1 cellular context compared by ENCODE assay signal in genomic region chr16:89507834-89508590, GRCh38.
TF ChIP-seq lines count a peak whose summit lies in the region.

TSS of gene SPG7 (plus strand) at chr16:89508403. CDS start at chr16:89508418, 15 bp downstream.

TF ChIP-seq in HepG2, 621 proteins besides CTCF, POLR2A, EP300 and RAD21 (continued from another document and continues in another):
- TF ChIP-seq SP2 (CRISPR knock-in tag; IDR thresholded peaks at IDR 0.05) (peak; percentile 43; the same call in 1 of the 2 replicates), ZNF749 (CRISPR knock-in tag; IDR thresholded peaks at IDR 0.05; ENCODE audit: borderline replicate concordance) (no peak), ZIK1 (CRISPR knock-in tag; IDR thresholded peaks at IDR 0.05; ENCODE audit: borderline replicate concordance, low read depth) (peak; percentile 71; the same call in 1 of the 2 replicates), GABPB1 (CRISPR knock-in tag; IDR thresholded peaks at IDR 0.05) (peak; percentile 78), GATA4 (IDR thresholded peaks at IDR 0.05; ENCODE audit: borderline replicate concordance, low read depth) (peak; percentile 43; the same call in 1 of the 2 replicates), RORA (CRISPR knock-in tag; IDR thresholded peaks at IDR 0.05) (peak; percentile 75; the same call in 1 of the 2 replicates), ZNF790 (CRISPR knock-in tag; IDR thresholded peaks at IDR 0.05; ENCODE audit: borderline replicate concordance) (0 out of 2 replicates have a peak, but pooled peaks have one; percentile 7), HBP1 (CRISPR knock-in tag; IDR thresholded peaks at IDR 0.05; ENCODE audit: low read depth) (peak; percentile 81; the same call in 1 of the 2 replicates), ZNF605 (CRISPR knock-in tag; IDR thresholded peaks at IDR 0.05) (peak; percentile 94), ZNF644 (CRISPR knock-in tag; IDR thresholded peaks at IDR 0.05; ENCODE audit: low read depth) (no peak), NCOA2 (CRISPR knock-in tag; IDR thresholded peaks at IDR 0.05) (peak; percentile 45; the same call in 1 of the 2 replicates), ATF3 (CRISPR knock-in tag; IDR thresholded peaks at IDR 0.05) (0 out of 2 replicates have a peak, but pooled peaks have one; percentile 45), ZNF501 (CRISPR knock-in tag; IDR thresholded peaks at IDR 0.05) (peak; percentile 98), CENPX (CRISPR knock-in tag; IDR thresholded peaks at IDR 0.05) (no peak; the same call in 1 of the 2 replicates), NFKB2 (CRISPR knock-in tag; IDR thresholded peaks at IDR 0.05; ENCODE audit: borderline replicate concordance) (peak; percentile 82; the same call in 1 of the 2 replicates), ZNF607 (CRISPR knock-in tag; IDR thresholded peaks at IDR 0.05; ENCODE audit: borderline replicate concordance) (peak; percentile 94), ZFP37 (CRISPR knock-in tag; IDR thresholded peaks at IDR 0.05; ENCODE audit: borderline replicate concordance) (no peak), TCF12 (IDR thresholded peaks at IDR 0.05) (no peak), TCF12 (CRISPR knock-in tag; IDR thresholded peaks at IDR 0.05) (peak; percentile 76), ZNF772 (CRISPR knock-in tag; IDR thresholded peaks at IDR 0.05) (peak; percentile 95), ZNF235 (CRISPR knock-in tag; IDR thresholded peaks at IDR 0.05; ENCODE audit: borderline replicate concordance) (peak; percentile 69; the same call in 1 of the 2 replicates), ZMYM4 (CRISPR knock-in tag; IDR thresholded peaks at IDR 0.05) (peak; percentile 55; the same call in 1 of the 2 replicates), ZNF709 (CRISPR knock-in tag; IDR thresholded peaks at IDR 0.05) (peak; percentile 97), LBX2 (CRISPR knock-in tag; IDR thresholded peaks at IDR 0.05; ENCODE audit: borderline replicate concordance) (peak; percentile 62; the same call in 1 of the 2 replicates), ZFP36 (IDR thresholded peaks at IDR 0.05; ENCODE audit: borderline replicate concordance, low read depth, low read length, partially characterized antibody) (no peak), MBNL3 (CRISPR knock-in tag; conservative IDR thresholded peaks at IDR 0.05) (no peak), ZNF274 (CRISPR knock-in tag; IDR thresholded peaks at IDR 0.05) (peak; percentile 67), ZNF761 (CRISPR knock-in tag; conservative IDR thresholded peaks at IDR 0.05) (peak; percentile 97), BRD4 (CRISPR knock-in tag; IDR thresholded peaks at IDR 0.05) (peak; percentile 3; the same call in 1 of the 2 replicates), ZNF256 (CRISPR knock-in tag; conservative IDR thresholded peaks at IDR 0.05) (peak; percentile 67; the same call in 1 of the 2 replicates), CCDC6 (CRISPR knock-in tag; IDR thresholded peaks at IDR 0.05) (peak; percentile 89; the same call in 1 of the 2 replicates), UBTF (CRISPR knock-in tag; IDR thresholded peaks at IDR 0.05) (peak; percentile 94), ZBTB4 (CRISPR knock-in tag; IDR thresholded peaks at IDR 0.05; ENCODE audit: borderline replicate concordance) (peak; percentile 48; the same call in 1 of the 2 replicates), SKI (IDR thresholded peaks at IDR 0.05; ENCODE audit: partially characterized antibody) (peak; percentile 73), CREB1 (IDR thresholded peaks at IDR 0.05) (peak; percentile 68; the same call in 1 of the 2 replicates), CREB1 (CRISPR knock-in tag; IDR thresholded peaks at IDR 0.05) (no peak), GPBP1L1 (CRISPR knock-in tag; IDR thresholded peaks at IDR 0.05) (no peak), ZFX (CRISPR knock-in tag; IDR thresholded peaks at IDR 0.05; ENCODE audit: low read depth) (peak; percentile 95), ZBTB38 (CRISPR knock-in tag; IDR thresholded peaks at IDR 0.05) (peak; percentile 10; the same call in 1 of the 2 replicates), BRCA1 (CRISPR knock-in tag; IDR thresholded peaks at IDR 0.05) (peak; percentile 77; the same call in 1 of the 2 replicates), STAT5B (CRISPR knock-in tag; IDR thresholded peaks at IDR 0.05) (no peak), ZC3H4 (CRISPR knock-in tag; IDR thresholded peaks at IDR 0.05; ENCODE audit: borderline replicate concordance) (peak; percentile 65; the same call in 1 of the 2 replicates), ZNF33B (CRISPR knock-in tag; IDR thresholded peaks at IDR 0.05) (peak; percentile 98), HOXA5 (CRISPR knock-in tag; IDR thresholded peaks at IDR 0.05) (peak; percentile 81; the same call in 1 of the 2 replicates), NFYB (CRISPR knock-in tag; IDR thresholded peaks at IDR 0.05) (no peak; the same call in 1 of the 2 replicates), POGZ (CRISPR knock-in tag; IDR thresholded peaks at IDR 0.05) (peak; percentile 35; the same call in 1 of the 2 replicates), ZNF556 (CRISPR knock-in tag; IDR thresholded peaks at IDR 0.05; ENCODE audit: borderline replicate concordance) (peak; percentile 70; the same call in 1 of the 2 replicates), KDM6A (CRISPR knock-in tag; IDR thresholded peaks at IDR 0.05; ENCODE audit: low read depth) (peak; percentile 28; the same call in 1 of the 2 replicates), ZNF710 (CRISPR knock-in tag; IDR thresholded peaks at IDR 0.05; ENCODE audit: borderline replicate concordance) (no peak; the same call in 1 of the 2 replicates)
- TF ChIP-seq, protein P1, sequence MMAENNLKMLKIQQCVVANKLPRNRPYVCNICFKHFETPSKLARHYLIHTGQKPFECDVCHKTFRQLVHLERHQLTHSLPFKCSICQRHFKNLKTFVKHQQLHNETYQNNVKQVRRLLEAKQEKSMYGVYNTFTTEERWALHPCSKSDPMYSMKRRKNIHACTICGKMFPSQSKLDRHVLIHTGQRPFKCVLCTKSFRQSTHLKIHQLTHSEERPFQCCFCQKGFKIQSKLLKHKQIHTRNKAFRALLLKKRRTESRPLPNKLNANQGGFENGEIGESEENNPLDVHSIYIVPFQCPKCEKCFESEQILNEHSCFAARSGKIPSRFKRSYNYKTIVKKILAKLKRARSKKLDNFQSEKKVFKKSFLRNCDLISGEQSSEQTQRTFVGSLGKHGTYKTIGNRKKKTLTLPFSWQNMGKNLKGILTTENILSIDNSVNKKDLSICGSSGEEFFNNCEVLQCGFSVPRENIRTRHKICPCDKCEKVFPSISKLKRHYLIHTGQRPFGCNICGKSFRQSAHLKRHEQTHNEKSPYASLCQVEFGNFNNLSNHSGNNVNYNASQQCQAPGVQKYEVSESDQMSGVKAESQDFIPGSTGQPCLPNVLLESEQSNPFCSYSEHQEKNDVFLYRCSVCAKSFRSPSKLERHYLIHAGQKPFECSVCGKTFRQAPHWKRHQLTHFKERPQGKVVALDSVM (CRISPR knock-in tag; IDR thresholded peaks at IDR 0.05): peak; percentile 82
- TF ChIP-seq, protein P2, sequence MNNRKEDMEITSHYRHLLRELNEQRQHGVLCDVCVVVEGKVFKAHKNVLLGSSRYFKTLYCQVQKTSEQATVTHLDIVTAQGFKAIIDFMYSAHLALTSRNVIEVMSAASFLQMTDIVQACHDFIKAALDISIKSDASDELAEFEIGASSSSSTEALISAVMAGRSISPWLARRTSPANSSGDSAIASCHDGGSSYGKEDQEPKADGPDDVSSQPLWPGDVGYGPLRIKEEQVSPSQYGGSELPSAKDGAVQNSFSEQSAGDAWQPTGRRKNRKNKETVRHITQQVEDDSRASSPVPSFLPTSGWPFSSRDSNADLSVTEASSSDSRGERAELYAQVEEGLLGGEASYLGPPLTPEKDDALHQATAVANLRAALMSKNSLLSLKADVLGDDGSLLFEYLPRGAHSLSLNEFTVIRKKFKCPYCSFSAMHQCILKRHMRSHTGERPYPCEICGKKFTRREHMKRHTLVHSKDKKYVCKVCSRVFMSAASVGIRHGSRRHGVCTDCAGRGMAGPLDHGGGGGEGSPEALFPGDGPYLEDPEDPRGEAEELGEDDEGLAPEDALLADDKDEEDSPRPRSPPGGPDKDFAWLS (CRISPR knock-in tag; IDR thresholded peaks at IDR 0.05; ENCODE audit: borderline replicate concordance): peak; percentile 71; the same call in 1 of the 2 replicates
- TF ChIP-seq, protein P3, sequence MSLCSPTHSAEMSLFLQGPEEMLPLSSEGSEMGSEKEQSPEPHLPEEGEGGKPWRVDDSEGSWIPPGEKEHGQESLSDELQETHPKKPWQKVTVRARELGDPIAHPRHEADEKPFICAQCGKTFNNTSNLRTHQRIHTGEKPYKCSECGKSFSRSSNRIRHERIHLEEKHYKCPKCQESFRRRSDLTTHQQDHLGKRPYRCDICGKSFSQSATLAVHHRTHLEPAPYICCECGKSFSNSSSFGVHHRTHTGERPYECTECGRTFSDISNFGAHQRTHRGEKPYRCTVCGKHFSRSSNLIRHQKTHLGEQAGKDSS (CRISPR knock-in tag; IDR thresholded peaks at IDR 0.05; ENCODE audit: borderline replicate concordance, low read depth): no peak; the same call in 1 of the 2 replicates
